ENCODE assay signal across 17 cellular contexts in genomic region chr4:39730067-39730466, GRCh38. TPM values are rescaled to one million over a fixed set of nuclear protein-coding genes. Genes with fewer than 3 reads are reported as not detected.
DNase-seq lines count a peak whose midpoint lies in the region; ATAC-seq and TF ChIP-seq lines count a peak whose summit lies in the region.
"Had no signal": no experiment of that assay in that cellular context is flagged by ENCODE, and none has a peak within 500 bp of the region (broad histone marks: within the 10 kb centered on the region; RNA-seq: fewer than 3 reads in every experiment).

No MANE protein-coding gene starts in this region.

- H3K36me3 ChIP-seq in SK-N-MC (ENCODE audit: insufficient read depth, low read length) (peaks cover 28% of the 10 kb centered on the region), sigmoid colon (no peaks in the 10 kb centered on the region)

- intact Hi-C loops in sigmoid colon (cut with DNase I): no loop called here

- 59 to 64% methylated on average over 3 of the region's 3 CpGs for WGBS in sigmoid colon, 2 donors

- H3K9me3 ChIP-seq in SK-N-MC (ENCODE audit: low read depth, low read length) (no peaks in the 10 kb centered on the region), sigmoid colon (no peaks in the 10 kb centered on the region)
- H3K9me3 ChIP-seq: BLaER1 had no signal

- no peaks in the 10 kb centered on the region for H3K27me3 Mint-ChIP-seq in osteocyte (ENCODE audit: unreplicated experiment)
- H3K27me3 Mint-ChIP-seq: activated T-helper 17 cell treated with anti-CD3 and anti-CD28 coated beads, Interleukin-2, amount 50 U/mL, for 72 hours; natural killer cell treated with Interleukin-12 subunit alpha and Interleukin-12 subunit beta and Interleukin-15 and Interleukin-18, amount 100 ng/mL, for 72 hours had no signal

- H3K9ac ChIP-seq in SK-N-MC (ENCODE audit: insufficient read length): no peak overlapping the region
- H3K9ac ChIP-seq: BLaER1 had no signal

- DNase-seq in EH (ENCODE audit: low read depth) (peak; percentile 57), SK-N-MC (ENCODE audit: low read depth, low spot score) (no peak), fibroblast of mammary gland (ENCODE audit: low read depth) (peak; percentile 26), osteocyte (ENCODE audit: extremely low spot score, unreplicated experiment) (peak; percentile 11), sigmoid colon (no peak), RPMI8226 (no peak)
- DNase-seq: activated CD8-positive, alpha-beta T cell treated with anti-CD3 and anti-CD28 coated beads, Interleukin-2, amount 10 ng/mL, durations not matched to agents 7 days and 5 days; DMS79; NCI-H187; NCI-H526 treated with DMSO at 0.1 percent for 48 hours; retina had no signal

- H3K36me3 Mint-ChIP-seq in osteocyte (ENCODE audit: unreplicated experiment): peaks cover 5% of the 10 kb centered on the region
- H3K36me3 Mint-ChIP-seq: natural killer cell treated with Interleukin-12 subunit alpha and Interleukin-12 subunit beta and Interleukin-15 and Interleukin-18, amount 100 ng/mL, for 72 hours had no signal

- no peaks in the 10 kb centered on the region for H3K9me3 Mint-ChIP-seq in osteocyte (ENCODE audit: unreplicated experiment)
- H3K9me3 Mint-ChIP-seq: activated T-helper 17 cell treated with anti-CD3 and anti-CD28 coated beads, Interleukin-2, amount 50 U/mL, for 72 hours; natural killer cell treated with Interleukin-12 subunit alpha and Interleukin-12 subunit beta and Interleukin-15 and Interleukin-18, amount 100 ng/mL, for 72 hours had no signal

- H3K27ac Mint-ChIP-seq in osteocyte (ENCODE audit: unreplicated experiment): peak overlapping the region; percentile 60

- peak overlapping the region; percentile 3; the same call in 1 of the 2 replicates for H3K27ac ChIP-seq in SK-N-MC
- H3K27ac ChIP-seq in sigmoid colon: no peak overlapping the region
- H3K27ac ChIP-seq: BLaER1, VCaP had no signal

- TF ChIP-seq CTCF in fibroblast of mammary gland (conservative IDR thresholded peaks at IDR 0.05; ENCODE audit: control insufficient read depth, insufficient read depth, low read depth, low read length) (no peak), osteocyte (IDR thresholded peaks at IDR 0.05) (no peak), sigmoid colon (IDR thresholded peaks at IDR 0.05) (no peak)

- no peaks in the 10 kb centered on the region for H3K27me3 ChIP-seq in sigmoid colon
- H3K27me3 ChIP-seq: BLaER1 had no signal

- H3K4me1 Mint-ChIP-seq in osteocyte (ENCODE audit: unreplicated experiment): peaks cover 47% of the 10 kb centered on the region

- H3K4me1 ChIP-seq in sigmoid colon: peaks cover 0 to 15% (median 12%) of the 10 kb centered on the region in 4 donors
- H3K4me1 ChIP-seq: BLaER1 had no signal

- TF ChIP-seq POLR2A in sigmoid colon (IDR thresholded peaks at IDR 0.05): no peak

- H3K4me3 ChIP-seq in SK-N-MC (no peak overlapping the region), fibroblast of mammary gland (ENCODE audit: control insufficient read depth, low read depth, low read length) (no peak overlapping the region), sigmoid colon (no peak overlapping the region)
- H3K4me3 ChIP-seq: BLaER1 had no signal

- no peak for TF ChIP-seq EP300 in sigmoid colon (IDR thresholded peaks at IDR 0.05)

- H3K4me3 Mint-ChIP-seq in osteocyte (ENCODE audit: unreplicated experiment): no peak overlapping the region
- H3K4me3 Mint-ChIP-seq: activated CD8-positive, alpha-beta T cell treated with anti-CD3 and anti-CD28 coated beads, Interleukin-2, amount 10 ng/mL, durations not matched to agents 7 days and 5 days; activated T-helper 17 cell treated with anti-CD3 and anti-CD28 coated beads, Interleukin-2, amount 50 U/mL, for 72 hours; natural killer cell treated with Interleukin-12 subunit alpha and Interleukin-12 subunit beta and Interleukin-15 and Interleukin-18, amount 100 ng/mL, for 72 hours had no signal

- ATAC-seq in GM21786 (IDR thresholded peaks at IDR 0.05; ENCODE audit: unreplicated experiment) (no peak), HG02885 (IDR thresholded peaks at IDR 0.05; ENCODE audit: poor library complexity, unreplicated experiment) (no peak)
- ATAC-seq: activated CD8-positive, alpha-beta T cell treated with anti-CD3 and anti-CD28 coated beads, Interleukin-2, amount 10 ng/mL, durations not matched to agents 7 days and 5 days; activated T-helper 17 cell treated with anti-CD3 and anti-CD28 coated beads, Interleukin-2, amount 50 U/mL, for 72 hours; natural killer cell treated with Interleukin-12 subunit alpha and Interleukin-12 subunit beta and Interleukin-15 and Interleukin-18, amount 100 ng/mL, for 72 hours had no signal

RNA-seq across cellular contexts. Expression of gene UBE2K, which starts 32.1 kb away (rescaled TPM):
- 70.3 and 77.3 TPM in 2 replicates for total RNA-seq in osteocyte
- 10 to 100 TPM; 25.2 to 37.8 (median 31.4) TPM for total RNA-seq in sigmoid colon
- 10 to 100 TPM; 37.3 to 56.4 (median 43.2) TPM for polyA plus RNA-seq in sigmoid colon

Comparison
In these comparisons a context has a peak if more than half of its experiments do, and no peak if none do; other contexts are left out.
1. DNase-seq: peak in EH (single experiment), fibroblast of mammary gland (single experiment) and osteocyte (single experiment); none in SK-N-MC (single experiment), sigmoid colon (single experiment) and RPMI8226 (single experiment).